In the genomic region with DNA sequence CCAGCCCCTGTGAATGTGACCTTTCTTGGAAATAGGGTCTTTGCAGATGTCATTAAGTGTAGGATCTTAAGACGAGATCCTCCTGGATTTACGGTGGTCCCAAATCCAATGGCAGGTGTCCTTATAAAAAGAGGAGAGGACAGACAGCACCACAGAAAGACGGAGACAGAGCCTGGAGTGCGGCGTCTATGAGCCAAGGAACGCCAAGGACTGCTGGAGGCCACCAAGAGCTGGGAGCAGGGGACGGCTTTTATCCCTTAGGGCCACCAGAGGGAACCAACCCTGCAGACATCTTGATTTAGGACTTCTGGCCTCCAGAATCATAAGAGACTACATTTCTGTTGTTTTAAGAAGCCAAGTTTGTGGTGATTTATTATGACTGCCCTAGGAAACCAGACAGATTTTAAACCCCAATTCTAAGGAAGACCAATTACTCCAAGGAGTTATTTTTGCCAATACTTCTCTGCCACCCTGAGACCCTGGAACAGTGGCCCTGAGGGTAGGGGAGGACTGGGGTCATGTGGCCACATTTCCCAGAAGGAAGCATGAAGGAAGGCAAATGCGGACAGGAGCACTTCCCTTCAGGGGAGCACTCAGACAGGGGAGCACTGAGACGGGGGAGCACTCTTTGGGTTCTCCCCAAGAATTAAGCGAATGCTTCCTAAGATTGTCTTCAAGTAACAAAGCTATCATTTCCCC, we compare ENCODE assay signal across 10 cellular contexts.
DNase-seq lines count a peak whose midpoint lies in the region; ATAC-seq and TF ChIP-seq lines count a peak whose summit lies in the region.
"Had no signal": no experiment of that assay in that cellular context is flagged by ENCODE, and none has a peak within 500 bp of the region (broad histone marks: within the 10 kb centered on the region; RNA-seq: fewer than 3 reads in every experiment).

No MANE protein-coding gene starts in this region.

- H3K36me3 ChIP-seq in Caco-2 (ENCODE audit: control insufficient read depth, insufficient read depth, low read length) (no peaks in the 10 kb centered on the region), muscle layer of duodenum (ENCODE audit: control insufficient read depth in 1 of 2, insufficient read depth in 2 of 2, low read length in 2 of 2) (peaks cover 6 to 10% of the 10 kb centered on the region in 2 donors)
- no peaks in the 10 kb centered on the region for H3K36me3 ChIP-seq in effector memory CD4-positive, alpha-beta T cell (ENCODE audit: control insufficient read depth, insufficient read depth, low read length)
- H3K36me3 ChIP-seq: vagina had no signal

- peak; percentile 56 for TF ChIP-seq RAD21 in Ishikawa (IDR thresholded peaks at IDR 0.05; ENCODE audit: low read depth)

- CTCF ChIA-PET in Caco-2 (lab: Charles Lee): interaction anchor here (1.0 to 1.7 kb wide), 3 partner anchors 59 to 363 kb away, joined by 3 to 11 read pairs (median 3); no protein-coding TSS in a partner anchor

- no TSS peak for BruUV-seq in Caco-2 (replicated peaks; lab: Mats Ljungman, UMichigan)

- POLR2A ChIA-PET in Caco-2 (lab: Charles Lee): no interaction called here

- TF ChIP-seq EP300 in Ishikawa (IDR thresholded peaks at IDR 0.05; ENCODE audit: borderline replicate concordance): no peak

- H3K9me3 ChIP-seq in Caco-2 (no peaks in the 10 kb centered on the region), muscle layer of duodenum (ENCODE audit: control insufficient read depth in 1 of 2, low read length in 2 of 2) (no peaks in the 10 kb centered on the region)
- no peaks in the 10 kb centered on the region for H3K9me3 ChIP-seq in effector memory CD4-positive, alpha-beta T cell (ENCODE audit: control insufficient read depth, low read length)
- H3K9me3 ChIP-seq: vagina had no signal

- H3K27ac ChIP-seq in muscle layer of duodenum (ENCODE audit: low read length): peak overlapping the region; percentile 11
- H3K27ac ChIP-seq in effector memory CD4-positive, alpha-beta T cell (ENCODE audit: insufficient read depth, low read length, poor library complexity, severe bottlenecking): no peak overlapping the region
- H3K27ac ChIP-seq: vagina had no signal

- DNase-seq in Caco-2: peak in 1 of 2 experiments; percentile 39
- peak; percentile 37 for DNase-seq in astrocyte of the hippocampus (ENCODE audit: low read depth, low spot score)
- DNase-seq in effector memory CD4-positive, alpha-beta T cell: no peak
- DNase-seq in NCI-H1105 (lab: John Stamatoyannopoulos, UW): no peak
- DNase-seq: caudate nucleus had no signal

- H3K27me3 ChIP-seq in Caco-2 (replicated peaks; ENCODE audit: control insufficient read depth, insufficient read depth, low read length) (no peaks in the 10 kb centered on the region), muscle layer of duodenum (ENCODE audit: low read depth, low read length) (no peaks in the 10 kb centered on the region)
- H3K27me3 ChIP-seq in effector memory CD4-positive, alpha-beta T cell (replicated peaks; ENCODE audit: control insufficient read depth, insufficient read depth, low read length, poor library complexity, severe bottlenecking): no peaks in the 10 kb centered on the region
- H3K27me3 ChIP-seq: vagina had no signal

- no peak overlapping the region for H3K4me3 Mint-ChIP-seq in Caco-2 (ENCODE audit: unreplicated experiment)

- H3K36me3 Mint-ChIP-seq in Caco-2 (ENCODE audit: insufficient read depth, unreplicated experiment): peaks cover 14% of the 10 kb centered on the region

- no peaks in the 10 kb centered on the region for H3K4me1 Mint-ChIP-seq in Caco-2 (ENCODE audit: low read depth, unreplicated experiment)

- ATAC-seq in HG02678 (IDR thresholded peaks at IDR 0.05; ENCODE audit: unreplicated experiment) (no peak), GM21576 (IDR thresholded peaks at IDR 0.05; ENCODE audit: unreplicated experiment) (no peak)

- TF ChIP-seq CTCF in Caco-2 (IDR thresholded peaks at IDR 0.05; ENCODE audit: insufficient read depth in 1 of 2, low read depth in 1 of 2, low read length in 1 of 2, severe bottlenecking in 1 of 2, unreplicated experiment in 1 of 2): peak; percentile 29 to 71

- H3K27ac Mint-ChIP-seq in Caco-2 (ENCODE audit: unreplicated experiment): no peak overlapping the region

- intact Hi-C loops in Caco-2 (cut with micrococcal nuclease; ENCODE audit: unreplicated experiment): loop anchor here (1.0 kb wide), 1 partner anchor 70 kb away; no protein-coding TSS in a partner anchor

- H3K4me1 ChIP-seq in Caco-2 (no peaks in the 10 kb centered on the region), muscle layer of duodenum (ENCODE audit: control insufficient read depth in 1 of 2, insufficient read depth in 2 of 2, low read length in 2 of 2) (peaks cover 7 to 23% of the 10 kb centered on the region in 2 donors)
- no peaks in the 10 kb centered on the region for H3K4me1 ChIP-seq in effector memory CD4-positive, alpha-beta T cell (ENCODE audit: control insufficient read depth, insufficient read depth, low read length, poor library complexity, severe bottlenecking)
- H3K4me1 ChIP-seq: vagina had no signal

- no peaks in the 10 kb centered on the region for H3K9me3 Mint-ChIP-seq in Caco-2 (ENCODE audit: unreplicated experiment)

- H3K4me3 ChIP-seq in Caco-2 (ENCODE audit: low read depth, low read length) (no peak overlapping the region), muscle layer of duodenum (ENCODE audit: low read depth in 1 of 2, low read length in 2 of 2) (no peak overlapping the region)
- H3K4me3 ChIP-seq in effector memory CD4-positive, alpha-beta T cell (ENCODE audit: insufficient read depth, low read depth, low read length, poor library complexity, severe bottlenecking): no peak overlapping the region
- H3K4me3 ChIP-seq: vagina had no signal

- peaks cover 2% of the 10 kb centered on the region for H3K27me3 Mint-ChIP-seq in Caco-2 (ENCODE audit: insufficient read depth, unreplicated experiment)

TF ChIP-seq in Ishikawa, 13 proteins besides CTCF, POLR2A, EP300 and RAD21:
- no peak for TF ChIP-seq NFIC (IDR thresholded peaks at IDR 0.05)
- no peak for TF ChIP-seq CREB1 (IDR thresholded peaks at IDR 0.05; ENCODE audit: low read depth)
- TF ChIP-seq, protein P1, sequence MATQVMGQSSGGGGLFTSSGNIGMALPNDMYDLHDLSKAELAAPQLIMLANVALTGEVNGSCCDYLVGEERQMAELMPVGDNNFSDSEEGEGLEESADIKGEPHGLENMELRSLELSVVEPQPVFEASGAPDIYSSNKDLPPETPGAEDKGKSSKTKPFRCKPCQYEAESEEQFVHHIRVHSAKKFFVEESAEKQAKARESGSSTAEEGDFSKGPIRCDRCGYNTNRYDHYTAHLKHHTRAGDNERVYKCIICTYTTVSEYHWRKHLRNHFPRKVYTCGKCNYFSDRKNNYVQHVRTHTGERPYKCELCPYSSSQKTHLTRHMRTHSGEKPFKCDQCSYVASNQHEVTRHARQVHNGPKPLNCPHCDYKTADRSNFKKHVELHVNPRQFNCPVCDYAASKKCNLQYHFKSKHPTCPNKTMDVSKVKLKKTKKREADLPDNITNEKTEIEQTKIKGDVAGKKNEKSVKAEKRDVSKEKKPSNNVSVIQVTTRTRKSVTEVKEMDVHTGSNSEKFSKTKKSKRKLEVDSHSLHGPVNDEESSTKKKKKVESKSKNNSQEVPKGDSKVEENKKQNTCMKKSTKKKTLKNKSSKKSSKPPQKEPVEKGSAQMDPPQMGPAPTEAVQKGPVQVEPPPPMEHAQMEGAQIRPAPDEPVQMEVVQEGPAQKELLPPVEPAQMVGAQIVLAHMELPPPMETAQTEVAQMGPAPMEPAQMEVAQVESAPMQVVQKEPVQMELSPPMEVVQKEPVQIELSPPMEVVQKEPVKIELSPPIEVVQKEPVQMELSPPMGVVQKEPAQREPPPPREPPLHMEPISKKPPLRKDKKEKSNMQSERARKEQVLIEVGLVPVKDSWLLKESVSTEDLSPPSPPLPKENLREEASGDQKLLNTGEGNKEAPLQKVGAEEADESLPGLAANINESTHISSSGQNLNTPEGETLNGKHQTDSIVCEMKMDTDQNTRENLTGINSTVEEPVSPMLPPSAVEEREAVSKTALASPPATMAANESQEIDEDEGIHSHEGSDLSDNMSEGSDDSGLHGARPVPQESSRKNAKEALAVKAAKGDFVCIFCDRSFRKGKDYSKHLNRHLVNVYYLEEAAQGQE (IDR thresholded peaks at IDR 0.05; ENCODE audit: low read depth): no peak
- TF ChIP-seq, protein P2, sequence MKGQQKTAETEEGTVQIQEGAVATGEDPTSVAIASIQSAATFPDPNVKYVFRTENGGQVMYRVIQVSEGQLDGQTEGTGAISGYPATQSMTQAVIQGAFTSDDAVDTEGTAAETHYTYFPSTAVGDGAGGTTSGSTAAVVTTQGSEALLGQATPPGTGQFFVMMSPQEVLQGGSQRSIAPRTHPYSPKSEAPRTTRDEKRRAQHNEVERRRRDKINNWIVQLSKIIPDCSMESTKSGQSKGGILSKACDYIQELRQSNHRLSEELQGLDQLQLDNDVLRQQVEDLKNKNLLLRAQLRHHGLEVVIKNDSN (IDR thresholded peaks at IDR 0.05): no peak
- TF ChIP-seq EGR1 (IDR thresholded peaks at IDR 0.05): no peak
- TF ChIP-seq TAF1 (IDR thresholded peaks at IDR 0.05; ENCODE audit: low read depth): no peak
- TF ChIP-seq TEAD4 (IDR thresholded peaks at IDR 0.05): no peak
- no peak for TF ChIP-seq FOXM1 (IDR thresholded peaks at IDR 0.05; ENCODE audit: borderline replicate concordance, low read depth)
- TF ChIP-seq YY1 (IDR thresholded peaks at IDR 0.05; ENCODE audit: low read depth): no peak
- TF ChIP-seq ZBTB7A (IDR thresholded peaks at IDR 0.05; ENCODE audit: low read depth): no peak
- TF ChIP-seq, protein P3, sequence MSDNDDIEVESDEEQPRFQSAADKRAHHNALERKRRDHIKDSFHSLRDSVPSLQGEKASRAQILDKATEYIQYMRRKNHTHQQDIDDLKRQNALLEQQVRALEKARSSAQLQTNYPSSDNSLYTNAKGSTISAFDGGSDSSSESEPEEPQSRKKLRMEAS (IDR thresholded peaks at IDR 0.05): no peak
- no peak for TF ChIP-seq CEBPB (IDR thresholded peaks at IDR 0.05)
- no peak for TF ChIP-seq TCF12 (IDR thresholded peaks at IDR 0.05; ENCODE audit: low read depth)
TF ChIP-seq in Ishikawa: peak in this region for 0.
